Comparison of ENCODE assay signal across 21 cellular contexts in genomic region chr6:62090442-62091229, GRCh38.
"Had no signal": no experiment of that assay in that cellular context is flagged by ENCODE, and none has a peak within 500 bp of the region (broad histone marks: within the 10 kb centered on the region; RNA-seq: fewer than 3 reads in every experiment).

No MANE protein-coding gene starts in this region.

- H3K4me3 ChIP-seq: coronary artery, esophagus muscularis mucosa, lower lobe of right lung, neural progenitor cell, prostate gland, right atrium auricular region, smooth muscle cell, thoracic aorta, tibial nerve, upper lobe of left lung had no signal

- H3K27ac ChIP-seq: coronary artery, esophagus muscularis mucosa, foreskin keratinocyte, lower lobe of right lung, neural progenitor cell, prostate gland, right atrium auricular region, thoracic aorta, tibial nerve, upper lobe of left lung had no signal

- H3K9me3 Mint-ChIP-seq: neural progenitor cell had no signal

- DNase-seq: dermis blood vessel endothelial cell; effector memory CD4-positive, alpha-beta T cell; foreskin keratinocyte; head of caudate nucleus; left ventricle myocardium superior; lower lobe of right lung; stimulated activated CD4-positive, alpha-beta T cell treated with anti-CD3 and anti-CD28 coated beads, Interleukin-2, amount 100 ng/mL, for 24 hours; stimulated activated CD4-positive, alpha-beta T cell treated with anti-CD3 and anti-CD28 coated beads, Interleukin-4, amount 100 ng/mL, for 24 hours; upper lobe of left lung had no signal

- H3K36me3 ChIP-seq: esophagus muscularis mucosa, lower lobe of right lung, neural progenitor cell, prostate gland, right atrium auricular region, thoracic aorta, tibial nerve, upper lobe of left lung had no signal

- H3K27ac Mint-ChIP-seq: natural killer cell treated with Interleukin-12 subunit alpha and Interleukin-12 subunit beta and Interleukin-15 and Interleukin-18, amount 100 ng/mL, for 72 hours; neural progenitor cell; stimulated activated effector memory CD8-positive, alpha-beta T cell treated with anti-CD3 and anti-CD28 coated beads, Interleukin-12 subunit alpha, Interleukin-12 subunit beta, amount 100 ng/mL, for 72 hours; stimulated activated naive CD8-positive, alpha-beta T cell treated with anti-CD3 and anti-CD28 coated beads, Interleukin-15, Interleukin-2, amounts not matched to agents 100 ng/mL and 50 ng/mL, for 24 hours had no signal

- H3K4me1 Mint-ChIP-seq: stimulated activated effector memory CD8-positive, alpha-beta T cell treated with anti-CD3 and anti-CD28 coated beads, Interleukin-12 subunit alpha, Interleukin-12 subunit beta, amount 100 ng/mL, for 72 hours had no signal

- ATAC-seq: foreskin keratinocyte; left ventricle myocardium superior; lower lobe of right lung; natural killer cell treated with Interleukin-12 subunit alpha and Interleukin-12 subunit beta and Interleukin-15 and Interleukin-18, amount 100 ng/mL, for 72 hours; sciatic nerve; stimulated activated effector memory CD8-positive, alpha-beta T cell treated with anti-CD3 and anti-CD28 coated beads, Interleukin-12 subunit alpha, Interleukin-12 subunit beta, amount 100 ng/mL, for 72 hours had no signal

- H3K9ac ChIP-seq: neural progenitor cell had no signal

- H3K36me3 Mint-ChIP-seq: neural progenitor cell; stimulated activated effector memory CD8-positive, alpha-beta T cell treated with anti-CD3 and anti-CD28 coated beads, Interleukin-12 subunit alpha, Interleukin-12 subunit beta, amount 100 ng/mL, for 72 hours had no signal

- H3K4me3 Mint-ChIP-seq: natural killer cell treated with Interleukin-12 subunit alpha and Interleukin-12 subunit beta and Interleukin-15 and Interleukin-18, amount 100 ng/mL, for 72 hours; neural progenitor cell; stimulated activated effector memory CD8-positive, alpha-beta T cell treated with anti-CD3 and anti-CD28 coated beads, Interleukin-12 subunit alpha, Interleukin-12 subunit beta, amount 100 ng/mL, for 72 hours; stimulated activated naive CD8-positive, alpha-beta T cell treated with anti-CD3 and anti-CD28 coated beads, Interleukin-15, Interleukin-2, amounts not matched to agents 100 ng/mL and 50 ng/mL, for 24 hours had no signal

- H3K9me3 ChIP-seq: esophagus muscularis mucosa, lower lobe of right lung, prostate gland, right atrium auricular region, thoracic aorta, tibial nerve, upper lobe of left lung had no signal

- H3K4me1 ChIP-seq: esophagus muscularis mucosa, foreskin keratinocyte, lower lobe of right lung, neural progenitor cell, prostate gland, right atrium auricular region, tibial nerve, upper lobe of left lung had no signal

- H2AFZ ChIP-seq: neural progenitor cell had no signal

- H3K4me2 ChIP-seq: neural progenitor cell, smooth muscle cell had no signal

- H3K27me3 ChIP-seq: esophagus muscularis mucosa, foreskin keratinocyte, neural progenitor cell, right atrium auricular region, tibial nerve, upper lobe of left lung had no signal

- H3K27me3 Mint-ChIP-seq: natural killer cell treated with Interleukin-12 subunit alpha and Interleukin-12 subunit beta and Interleukin-15 and Interleukin-18, amount 100 ng/mL, for 72 hours; stimulated activated naive CD8-positive, alpha-beta T cell treated with anti-CD3 and anti-CD28 coated beads, Interleukin-15, Interleukin-2, amounts not matched to agents 100 ng/mL and 50 ng/mL, for 24 hours had no signal
